In the genomic region with DNA sequence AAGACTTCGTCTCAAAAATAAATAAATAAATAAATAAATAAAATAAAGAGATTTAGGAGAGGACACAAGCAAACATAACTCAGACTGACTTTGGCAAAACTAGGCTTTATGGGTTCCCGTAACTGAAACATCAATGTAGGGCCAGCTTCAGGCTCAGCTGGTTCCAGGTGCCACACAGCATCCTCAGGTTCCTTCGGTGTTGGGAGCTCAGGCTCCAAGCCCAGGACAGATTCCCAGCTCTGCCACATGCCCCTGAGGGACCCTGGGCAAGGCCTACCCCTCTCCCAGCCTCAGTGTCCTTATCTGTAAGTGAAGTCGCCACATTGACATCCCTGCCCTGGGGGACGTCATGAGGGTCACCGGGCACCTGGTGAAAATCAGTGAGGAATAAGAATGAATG, we compare ENCODE assay signal across 18 cellular contexts. TPM values are rescaled to one million over a fixed set of nuclear protein-coding genes. Genes with fewer than 3 reads are reported as not detected.
DNase-seq lines count a peak whose midpoint lies in the region; ATAC-seq, FAIRE-seq and TF ChIP-seq lines count a peak whose summit lies in the region.
"Had no signal": no experiment of that assay in that cellular context is flagged by ENCODE, and none has a peak within 500 bp of the region (broad histone marks: within the 10 kb centered on the region; RNA-seq: fewer than 3 reads in every experiment).

No MANE protein-coding gene starts in this region.

- H3K9me3 ChIP-seq in HepG2 (ENCODE audit: low read length) (no peaks in the 10 kb centered on the region), right lobe of liver (no peaks in the 10 kb centered on the region), neuronal stem cell (replicated peaks in 1 of 2; ENCODE audit: control insufficient read depth in 2 of 2, insufficient read depth in 1 of 2, low read depth in 1 of 2, low read length in 2 of 2) (no peaks in the 10 kb centered on the region), body of pancreas (no peaks in the 10 kb centered on the region)
- H3K9me3 ChIP-seq: BE2C had no signal

- no peak overlapping the region for H2BK12ac ChIP-seq in neuronal stem cell (ENCODE audit: low read length)

- no peaks in the 10 kb centered on the region for H3K36me3 Mint-ChIP-seq in chondrocyte (ENCODE audit: low read depth)
- no peaks in the 10 kb centered on the region for H3K36me3 Mint-ChIP-seq in glutamatergic neuron (ENCODE audit: unreplicated experiment)
- H3K36me3 Mint-ChIP-seq: CD4-positive, CD25-positive, alpha-beta regulatory T cell; CD8-positive, alpha-beta memory T cell; IgD-negative memory B cell had no signal

- POLR2A ChIA-PET in HepG2 (lab: Yijun Ruan, JAX), result interaction anchor here (1.1 kb wide), 1 partner anchor 124 kb away, joined by 4 read pairs; a partner anchor contains a TSS

- FAIRE-seq in HepG2 (lab: Jason Lieb, UNC), result no peak
- FAIRE-seq: H54 had no signal

- no peak overlapping the region for H3K4me3 ChIP-seq in HepG2 (replicated peaks in 1 of 3; ENCODE audit: insufficient read depth in 1 of 3, low read depth in 2 of 3, low read length in 3 of 3)
- no peak overlapping the region for H3K4me3 ChIP-seq in right lobe of liver
- no peak overlapping the region for H3K4me3 ChIP-seq in neuronal stem cell (ENCODE audit: low read length in 2 of 2)
- no peak overlapping the region for H3K4me3 ChIP-seq in body of pancreas
- H3K4me3 ChIP-seq: GM12878, GM23338 had no signal

- TF ChIP-seq EP300 in HepG2 (IDR thresholded peaks at IDR 0.05; ENCODE audit: low read depth in 2 of 2, low read length in 2 of 2), result no peak
- no peak for TF ChIP-seq EP300 in HepG2 (CRISPR knock-in tag; IDR thresholded peaks at IDR 0.05; ENCODE audit: borderline replicate concordance)

- intact Hi-C loops in HepG2 (cut with micrococcal nuclease; ENCODE audit: unreplicated experiment), result loop anchor here (2.0 to 5.0 kb wide), 3 partner anchors 29 to 148 kb away; a partner anchor contains a TSS
- intact Hi-C loops in right lobe of liver (cut with DNase I), result loop anchor here (5.0 to 10.0 kb wide), 3 partner anchors 95 to 215 kb away; a partner anchor contains a TSS
- intact Hi-C loops in body of pancreas (cut with DNase I), result loop anchor here (5.0 to 10.0 kb wide), 2 partner anchors 148 to 215 kb away; a partner anchor contains a TSS

- H3K14ac ChIP-seq in neuronal stem cell (ENCODE audit: low read length), result no peak overlapping the region

- H4K91ac ChIP-seq in neuronal stem cell (ENCODE audit: low read depth, low read length, poor library complexity), result no peak overlapping the region

- H3K9ac ChIP-seq in HepG2 (ENCODE audit: insufficient read depth, low read depth, low read length) (no peak overlapping the region), neuronal stem cell (ENCODE audit: low read depth, low read length, poor library complexity) (no peak overlapping the region)

- H4K20me1 ChIP-seq in HepG2 (ENCODE audit: insufficient read depth, low read length), result no peaks in the 10 kb centered on the region

- BruUV-seq in HepG2 (replicated peaks; lab: Mats Ljungman, UMichigan), result no TSS peak

- H3K4me1 Mint-ChIP-seq in chondrocyte (ENCODE audit: low read depth) (peaks cover 19% of the 10 kb centered on the region), glutamatergic neuron (ENCODE audit: low read depth, unreplicated experiment) (no peaks in the 10 kb centered on the region)
- H3K4me1 Mint-ChIP-seq: GM23338 had no signal

- H3K4me1 ChIP-seq in HepG2 (ENCODE audit: insufficient read depth, low read length), result peaks cover 33% of the 10 kb centered on the region
- H3K4me1 ChIP-seq in right lobe of liver, result no peaks in the 10 kb centered on the region
- peaks cover 0 to 3% of the 10 kb centered on the region in 2 donors for H3K4me1 ChIP-seq in neuronal stem cell (ENCODE audit: control insufficient read depth in 2 of 2, insufficient read depth in 1 of 2, low read depth in 1 of 2, low read length in 2 of 2)
- peaks cover 6% of the 10 kb centered on the region for H3K4me1 ChIP-seq in body of pancreas
- H3K4me1 ChIP-seq: BE2C had no signal

- ATAC-seq in HepG2, result no peak
- no peak for ATAC-seq in right lobe of liver
- ATAC-seq in body of pancreas, result no peak

- no peak overlapping the region for H2BK5ac ChIP-seq in neuronal stem cell (ENCODE audit: low read length)

- TF ChIP-seq POLR2A in HepG2 (IDR thresholded peaks at IDR 0.05; ENCODE audit: insufficient read depth in 1 of 2, low read depth in 2 of 2, low read length in 2 of 2), result no peak
- TF ChIP-seq POLR2A in right lobe of liver (IDR thresholded peaks at IDR 0.05), result no peak
- TF ChIP-seq POLR2A in body of pancreas (IDR thresholded peaks at IDR 0.05), result no peak

- H3K27me3 Mint-ChIP-seq in chondrocyte (ENCODE audit: low read depth) (no peaks in the 10 kb centered on the region), glutamatergic neuron (ENCODE audit: unreplicated experiment) (no peaks in the 10 kb centered on the region)

- H2AFZ ChIP-seq in HepG2 (ENCODE audit: low read length) (no peak overlapping the region), neuronal stem cell (ENCODE audit: low read length) (no peak overlapping the region)
- H2AFZ ChIP-seq: GM23338 had no signal

- H4K8ac ChIP-seq in neuronal stem cell (ENCODE audit: low read depth, low read length), result no peak overlapping the region

- H3K9me3 Mint-ChIP-seq in chondrocyte (ENCODE audit: low read depth), result no peaks in the 10 kb centered on the region
- H3K9me3 Mint-ChIP-seq in glutamatergic neuron (ENCODE audit: unreplicated experiment), result peaks cover 4% of the 10 kb centered on the region
- H3K9me3 Mint-ChIP-seq: CD8-positive, alpha-beta memory T cell; IgD-negative memory B cell had no signal

- H3K4ac ChIP-seq in neuronal stem cell (ENCODE audit: low read length), result no peak overlapping the region

- H3K23ac ChIP-seq in neuronal stem cell (ENCODE audit: low read depth, low read length, poor library complexity), result no peak overlapping the region

- 46% methylated on average over 6 of the region's 6 CpGs for WGBS in HepG2 (ENCODE audit: low lambda C conversion rate)
- WGBS in right lobe of liver (ENCODE audit: insufficient coverage, low coverage, low lambda C conversion rate, missing lambda C conversion rate), result 53% methylated on average over 4 of the region's 6 CpGs
- no CpG with 5 or more reads among the region's 6 CpGs for WGBS in neuronal stem cell (ENCODE audit: extremely low coverage in 2 of 2, insufficient read length in 2 of 2, insufficient replicate concordance in 1 of 2), 2 donors
- 64 to 65% methylated on average over 6 of the region's 6 CpGs for WGBS in body of pancreas, 2 donors

- H2AK5ac ChIP-seq in neuronal stem cell (ENCODE audit: low read depth, low read length), result peak overlapping the region; percentile 1

- no peaks in the 10 kb centered on the region for H3K79me1 ChIP-seq in neuronal stem cell (ENCODE audit: low read depth, low read length)

- CTCF ChIA-PET in HepG2 (lab: Yijun Ruan, JAX; ENCODE audit: low intra/inter-chr PET ratio, low total read pairs), result interaction anchor here (1.2 to 2.4 kb wide), 4 partner anchors 20 to 152 kb away, joined by 5 to 14 read pairs (median 10); a partner anchor contains a TSS

- TF ChIP-seq RAD21 in HepG2 (CRISPR knock-in tag; IDR thresholded peaks at IDR 0.05), result no peak

- no peaks in the 10 kb centered on the region for H3K79me2 ChIP-seq in HepG2 (ENCODE audit: insufficient read depth, low read length)

- no peaks in the 10 kb centered on the region; a peak in 1 of 5 replicates for H3K27me3 ChIP-seq in HepG2 (ENCODE audit: control insufficient read depth in 1 of 2, insufficient read depth in 2 of 2, low read length in 2 of 2)
- no peaks in the 10 kb centered on the region for H3K27me3 ChIP-seq in right lobe of liver
- no peaks in the 10 kb centered on the region for H3K27me3 ChIP-seq in neuronal stem cell (ENCODE audit: control insufficient read depth in 3 of 3, insufficient read depth in 3 of 3, low read depth in 1 of 3, low read length in 3 of 3)
- H3K27me3 ChIP-seq in body of pancreas, result no peaks in the 10 kb centered on the region
- H3K27me3 ChIP-seq: BE2C had no signal

- no peak overlapping the region for H2BK15ac ChIP-seq in neuronal stem cell (ENCODE audit: low read length)

- H2BK120ac ChIP-seq in neuronal stem cell (ENCODE audit: low read depth, low read length), result no peak overlapping the region

- H3K4me3 Mint-ChIP-seq in chondrocyte (ENCODE audit: unreplicated experiment) (no peak overlapping the region), glutamatergic neuron (ENCODE audit: unreplicated experiment) (no peak overlapping the region)
- H3K4me3 Mint-ChIP-seq: IgD-negative memory B cell had no signal

- H3K27ac ChIP-seq in HepG2 (ENCODE audit: extremely low read length, insufficient read depth, low read length), result no peak overlapping the region
- H3K27ac ChIP-seq in right lobe of liver, result no peak overlapping the region
- H3K27ac ChIP-seq in neuronal stem cell (replicated peaks; ENCODE audit: low read length), result no peak overlapping the region
- H3K27ac ChIP-seq in body of pancreas, result no peak overlapping the region

- H3K36me3 ChIP-seq in HepG2 (replicated peaks in 1 of 2; ENCODE audit: control insufficient read depth in 1 of 2, insufficient read depth in 2 of 2, low read length in 2 of 2) (no peaks in the 10 kb centered on the region), right lobe of liver (no peaks in the 10 kb centered on the region), neuronal stem cell (replicated peaks in 1 of 2; ENCODE audit: control insufficient read depth in 2 of 2, insufficient read depth in 2 of 2, low read length in 2 of 2) (no peaks in the 10 kb centered on the region), body of pancreas (replicated peaks in 1 of 2; ENCODE audit: insufficient read depth in 1 of 2, low read depth in 2 of 2) (no peaks in the 10 kb centered on the region)
- H3K36me3 ChIP-seq: BE2C had no signal

- in situ Hi-C loops in HepG2 (cut with HindIII; ENCODE audit: extremely low pct_ligation_motif_present, low pct_unique_long_range_greater_than_20kb), result loop anchor here (5.0 to 10.0 kb wide), 3 partner anchors 85 to 215 kb away; a partner anchor contains a TSS

- no peak overlapping the region for H3K18ac ChIP-seq in neuronal stem cell (ENCODE audit: low read length)

- DNase-seq in HepG2 (ENCODE audit: low spot score) (no peak), right lobe of liver (no peak), chondrocyte (ENCODE audit: low spot score) (no peak), neuronal stem cell (ENCODE audit: low spot score) (no peak), NCI-H146 (lab: John Stamatoyannopoulos, UW) (no peak), body of pancreas (no peak), glutamatergic neuron (no peak)
- DNase-seq: DMS 273 treated with DMSO at 0.1 percent for 48 hours had no signal

- peak overlapping the region; percentile 27 for H3K27ac Mint-ChIP-seq in chondrocyte (ENCODE audit: unreplicated experiment)
- H3K27ac Mint-ChIP-seq in glutamatergic neuron (ENCODE audit: unreplicated experiment), result no peak overlapping the region
- H3K27ac Mint-ChIP-seq: GM23338 had no signal

- TF ChIP-seq CTCF in HepG2 (CRISPR knock-in tag; IDR thresholded peaks at IDR 0.05) (no peak), right lobe of liver (IDR thresholded peaks at IDR 0.05) (no peak), chondrocyte (IDR thresholded peaks at IDR 0.05) (no peak), body of pancreas (IDR thresholded peaks at IDR 0.05) (no peak), glutamatergic neuron (IDR thresholded peaks at IDR 0.05; ENCODE audit: partially characterized antibody, unreplicated experiment) (no peak)

- no peak overlapping the region for H3K4me2 ChIP-seq in HepG2 (ENCODE audit: low read depth, low read length)
- no peak overlapping the region for H3K4me2 ChIP-seq in neuronal stem cell (ENCODE audit: insufficient read depth, low read length, poor library complexity, severe bottlenecking)
- H3K4me2 ChIP-seq: GM23338 had no signal

RNA-seq across cellular contexts. Expression of a gene that starts 18.7 kb away (rescaled TPM):
- total RNA-seq in HepG2 (2016; rRNA removed; fragmentation: Illumina TruSeq; extraction: Trizol) (1.1 and 1.3 TPM in 2 replicates), right lobe of liver (under 1 TPM in 1 of 6 experiments, not detected in 5; 0.09 TPM), chondrocyte (1.5 to 2.2 TPM (median 1.6 TPM) in 3 replicates), body of pancreas (1 to 10 TPM in 1 of 2 donors, under 1 TPM in 1; 0.99 to 3.4 TPM), glutamatergic neuron (ENCODE audit: unreplicated experiment) (1.1 TPM)
- total RNA-seq in HepG2 (2016; cell fraction: cytosol; rRNA removed; fragmentation: Illumina TruSeq; extraction: Trizol; ENCODE audit: low read depth), result 0.30 and 0.35 TPM in 2 replicates
- total RNA-seq in HepG2 (2016; cell fraction: insoluble cytoplasmic fraction; rRNA removed; fragmentation: Illumina TruSeq; extraction: Trizol), result 0.77 and 1.3 TPM in 2 replicates
- 0.77 and 0.96 TPM in 2 replicates for total RNA-seq in HepG2 (2016; cell fraction: membrane; rRNA removed; fragmentation: Illumina TruSeq; extraction: Trizol)
- total RNA-seq in HepG2 (2016; cell fraction: nucleus; rRNA removed; fragmentation: Illumina TruSeq; extraction: Trizol), result 0.78 and 0.99 TPM in 2 replicates
- polyA plus RNA-seq in HepG2 (2011; rRNA removed), result 0.67 and 0.71 TPM in 2 replicates
- 0.53 and 0.71 TPM in 2 replicates for polyA plus RNA-seq in HepG2 (2011; cell fraction: cytosol; rRNA removed)
- polyA plus RNA-seq in HepG2 (2011; cell fraction: nucleus; rRNA removed), result 0.81 and 0.85 TPM in 2 replicates
- 2.1 and 3.1 TPM in 2 replicates for polyA plus RNA-seq in HepG2 (2012)
- 0.23 and 0.32 TPM in 2 replicates for polyA plus RNA-seq in HepG2 (2016; cell fraction: cytosol; fragmentation: Illumina TruSeq; extraction: Trizol; ENCODE audit: low read depth)
- polyA plus RNA-seq in HepG2 (2016; cell fraction: insoluble cytoplasmic fraction; fragmentation: Illumina TruSeq; extraction: Trizol; ENCODE audit: low read depth), result 1.2 and 1.5 TPM in 2 replicates
- 0.40 and 0.79 TPM in 2 replicates for polyA plus RNA-seq in HepG2 (2016; cell fraction: membrane; fragmentation: Illumina TruSeq; extraction: Trizol; ENCODE audit: low read depth)
- polyA plus RNA-seq in HepG2 (2016; cell fraction: nucleus; fragmentation: Illumina TruSeq; extraction: Trizol; ENCODE audit: insufficient read depth, low read depth), result 1.2 and 1.6 TPM in 2 replicates
- polyA minus RNA-seq in HepG2 (2011; rRNA and poly(A)+ RNA removed; ENCODE audit: low replicate concordance), result 1.2 and 37.0 TPM in 2 replicates
- 0.62 and 0.99 TPM in 2 replicates for polyA minus RNA-seq in HepG2 (2011; cell fraction: cytosol; rRNA and poly(A)+ RNA removed)
- polyA minus RNA-seq in HepG2 (2011; cell fraction: nucleus; rRNA and poly(A)+ RNA removed), result 0.37 and 0.39 TPM in 2 replicates
- polyA plus RNA-seq in neuronal stem cell (2013, experiment 1 of 2), result 0.11 TPM
- polyA plus RNA-seq in neuronal stem cell (2013, experiment 2 of 2), result 0.07 TPM
- total RNA-seq: CD4-positive, CD25-positive, alpha-beta regulatory T cell; CD8-positive, alpha-beta memory T cell; GM12878 had no signal
- polyA plus RNA-seq: CD4-positive, CD25-positive, alpha-beta regulatory T cell; CD8-positive, alpha-beta memory T cell; GM12878; IgD-negative memory B cell had no signal

RNA-seq across cellular contexts. Expression of a gene that starts 27.6 kb away (rescaled TPM):
- 188 and 195 TPM in 2 replicates for total RNA-seq in HepG2 (2016; rRNA removed; fragmentation: Illumina TruSeq; extraction: Trizol)
- 49.8 and 51.1 TPM in 2 replicates for total RNA-seq in HepG2 (2016; cell fraction: cytosol; rRNA removed; fragmentation: Illumina TruSeq; extraction: Trizol; ENCODE audit: low read depth)
- 161 and 198 TPM in 2 replicates for total RNA-seq in HepG2 (2016; cell fraction: insoluble cytoplasmic fraction; rRNA removed; fragmentation: Illumina TruSeq; extraction: Trizol)
- total RNA-seq in HepG2 (2016; cell fraction: membrane; rRNA removed; fragmentation: Illumina TruSeq; extraction: Trizol), result 106 and 109 TPM in 2 replicates
- total RNA-seq in HepG2 (2016; cell fraction: nucleus; rRNA removed; fragmentation: Illumina TruSeq; extraction: Trizol), result 117 and 125 TPM in 2 replicates
- polyA plus RNA-seq in HepG2 (2011; rRNA removed), result 288 and 314 TPM in 2 replicates
- 80.5 and 107 TPM in 2 replicates for polyA plus RNA-seq in HepG2 (2011; cell fraction: cytosol; rRNA removed)
- polyA plus RNA-seq in HepG2 (2011; cell fraction: nucleus; rRNA removed), result 339 and 475 TPM in 2 replicates
- polyA plus RNA-seq in HepG2 (2012), result 291 and 347 TPM in 2 replicates
- 51.1 and 55.1 TPM in 2 replicates for polyA plus RNA-seq in HepG2 (2016; cell fraction: cytosol; fragmentation: Illumina TruSeq; extraction: Trizol; ENCODE audit: low read depth)
- polyA plus RNA-seq in HepG2 (2016; cell fraction: insoluble cytoplasmic fraction; fragmentation: Illumina TruSeq; extraction: Trizol; ENCODE audit: low read depth), result 208 and 235 TPM in 2 replicates
- polyA plus RNA-seq in HepG2 (2016; cell fraction: membrane; fragmentation: Illumina TruSeq; extraction: Trizol; ENCODE audit: low read depth), result 112 TPM in 2 replicates
- 264 and 280 TPM in 2 replicates for polyA plus RNA-seq in HepG2 (2016; cell fraction: nucleus; fragmentation: Illumina TruSeq; extraction: Trizol; ENCODE audit: insufficient read depth, low read depth)
- polyA minus RNA-seq in HepG2 (2011; rRNA and poly(A)+ RNA removed; ENCODE audit: low replicate concordance), result 302 and 434 TPM in 2 replicates
- 155 and 182 TPM in 2 replicates for polyA minus RNA-seq in HepG2 (2011; cell fraction: cytosol; rRNA and poly(A)+ RNA removed)
- 142 and 164 TPM in 2 replicates for polyA minus RNA-seq in HepG2 (2011; cell fraction: nucleus; rRNA and poly(A)+ RNA removed)
- 100 to 1,000 TPM in 5 of 6 experiments, 10 to 100 TPM in 1; 91.1 to 150 (median 129) TPM for total RNA-seq in right lobe of liver
- total RNA-seq in chondrocyte, result 281 to 343 TPM (median 285 TPM) in 3 replicates
- polyA plus RNA-seq in neuronal stem cell (2013, experiment 1 of 2), result 412 TPM
- 415 TPM for polyA plus RNA-seq in neuronal stem cell (2013, experiment 2 of 2)
- 100 to 1,000 TPM in 1 of 2 donors, 10 to 100 TPM in 1; 78.9 to 100 TPM for total RNA-seq in body of pancreas
- total RNA-seq in glutamatergic neuron (ENCODE audit: unreplicated experiment), result 244 TPM

RNA-seq across cellular contexts. Expression of a gene that starts 52.1 kb away (rescaled TPM):
- total RNA-seq in HepG2 (2016; rRNA removed; fragmentation: Illumina TruSeq; extraction: Trizol) (0.07 TPM in 1 of 2 replicates, not detected in the other), right lobe of liver (not detected), chondrocyte (5.4 to 6.8 TPM (median 6.0 TPM) in 3 replicates), body of pancreas (not detected), glutamatergic neuron (ENCODE audit: unreplicated experiment) (392 TPM)
- not detected in 2 replicates for total RNA-seq in HepG2 (2016; cell fraction: cytosol; rRNA removed; fragmentation: Illumina TruSeq; extraction: Trizol; ENCODE audit: low read depth)
- 0.09 TPM in 1 of 2 replicates, not detected in the other for total RNA-seq in HepG2 (2016; cell fraction: insoluble cytoplasmic fraction; rRNA removed; fragmentation: Illumina TruSeq; extraction: Trizol)
- total RNA-seq in HepG2 (2016; cell fraction: membrane; rRNA removed; fragmentation: Illumina TruSeq; extraction: Trizol), result not detected in 2 replicates
- not detected in 2 replicates for total RNA-seq in HepG2 (2016; cell fraction: nucleus; rRNA removed; fragmentation: Illumina TruSeq; extraction: Trizol)
- 0.16 and 0.17 TPM in 2 replicates for polyA plus RNA-seq in HepG2 (2011; rRNA removed)
- polyA plus RNA-seq in HepG2 (2011; cell fraction: cytosol; rRNA removed), result 0.14 and 0.19 TPM in 2 replicates
- polyA plus RNA-seq in HepG2 (2011; cell fraction: nucleus; rRNA removed), result 0.19 and 0.34 TPM in 2 replicates
- polyA plus RNA-seq in HepG2 (2012), result 0.27 TPM in 1 of 2 replicates, not detected in the other
- polyA plus RNA-seq in HepG2 (2016; cell fraction: cytosol; fragmentation: Illumina TruSeq; extraction: Trizol; ENCODE audit: low read depth), result not detected in 2 replicates
- not detected in 2 replicates for polyA plus RNA-seq in HepG2 (2016; cell fraction: insoluble cytoplasmic fraction; fragmentation: Illumina TruSeq; extraction: Trizol; ENCODE audit: low read depth)
- not detected in 2 replicates for polyA plus RNA-seq in HepG2 (2016; cell fraction: membrane; fragmentation: Illumina TruSeq; extraction: Trizol; ENCODE audit: low read depth)
- not detected in 2 replicates for polyA plus RNA-seq in HepG2 (2016; cell fraction: nucleus; fragmentation: Illumina TruSeq; extraction: Trizol; ENCODE audit: insufficient read depth, low read depth)
- polyA minus RNA-seq in HepG2 (2011; rRNA and poly(A)+ RNA removed; ENCODE audit: low replicate concordance), result 0.16 and 0.22 TPM in 2 replicates
- not detected in 2 replicates for polyA minus RNA-seq in HepG2 (2011; cell fraction: cytosol; rRNA and poly(A)+ RNA removed)
- polyA minus RNA-seq in HepG2 (2011; cell fraction: nucleus; rRNA and poly(A)+ RNA removed), result not detected in 2 replicates
- 56.3 TPM for polyA plus RNA-seq in neuronal stem cell (2013, experiment 1 of 2)
- polyA plus RNA-seq in neuronal stem cell (2013, experiment 2 of 2), result 54.0 TPM
- total RNA-seq: CD4-positive, CD25-positive, alpha-beta regulatory T cell; CD8-positive, alpha-beta memory T cell; GM12878; HT-29 had no signal
- polyA plus RNA-seq: CD4-positive, CD25-positive, alpha-beta regulatory T cell; CD8-positive, alpha-beta memory T cell; IgD-negative memory B cell had no signal

RNA-seq across cellular contexts. Expression of a gene that starts 58.0 kb away (rescaled TPM):
- total RNA-seq in HepG2 (2016; rRNA removed; fragmentation: Illumina TruSeq; extraction: Trizol) (not detected in 2 replicates), right lobe of liver (1 to 10 TPM in 2 of 6 experiments, under 1 TPM in 1, not detected in 3; 0.15 to 3.6 (median 1.8) TPM), chondrocyte (0.37 to 0.51 TPM in 2 of 3 replicates, not detected in the other), body of pancreas (under 1 TPM in 1 of 2 donors, not detected in 1; 0.26 TPM), glutamatergic neuron (ENCODE audit: unreplicated experiment) (2.2 TPM)
- not detected in 2 replicates for total RNA-seq in HepG2 (2016; cell fraction: cytosol; rRNA removed; fragmentation: Illumina TruSeq; extraction: Trizol; ENCODE audit: low read depth)
- total RNA-seq in HepG2 (2016; cell fraction: insoluble cytoplasmic fraction; rRNA removed; fragmentation: Illumina TruSeq; extraction: Trizol), result not detected in 2 replicates
- not detected in 2 replicates for total RNA-seq in HepG2 (2016; cell fraction: membrane; rRNA removed; fragmentation: Illumina TruSeq; extraction: Trizol)
- not detected in 2 replicates for total RNA-seq in HepG2 (2016; cell fraction: nucleus; rRNA removed; fragmentation: Illumina TruSeq; extraction: Trizol)
- 0.08 TPM in 1 of 2 replicates, not detected in the other for polyA plus RNA-seq in HepG2 (2011; rRNA removed)
- polyA plus RNA-seq in HepG2 (2011; cell fraction: cytosol; rRNA removed), result not detected in 2 replicates
- not detected in 2 replicates for polyA plus RNA-seq in HepG2 (2011; cell fraction: nucleus; rRNA removed)
- not detected in 2 replicates for polyA plus RNA-seq in HepG2 (2012)
- polyA plus RNA-seq in HepG2 (2016; cell fraction: cytosol; fragmentation: Illumina TruSeq; extraction: Trizol; ENCODE audit: low read depth), result not detected in 2 replicates
- not detected in 2 replicates for polyA plus RNA-seq in HepG2 (2016; cell fraction: insoluble cytoplasmic fraction; fragmentation: Illumina TruSeq; extraction: Trizol; ENCODE audit: low read depth)
- polyA plus RNA-seq in HepG2 (2016; cell fraction: membrane; fragmentation: Illumina TruSeq; extraction: Trizol; ENCODE audit: low read depth), result not detected in 2 replicates
- not detected in 2 replicates for polyA plus RNA-seq in HepG2 (2016; cell fraction: nucleus; fragmentation: Illumina TruSeq; extraction: Trizol; ENCODE audit: insufficient read depth, low read depth)
- polyA minus RNA-seq in HepG2 (2011; rRNA and poly(A)+ RNA removed; ENCODE audit: low replicate concordance), result not detected in 2 replicates
- polyA minus RNA-seq in HepG2 (2011; cell fraction: cytosol; rRNA and poly(A)+ RNA removed), result not detected in 2 replicates
- polyA minus RNA-seq in HepG2 (2011; cell fraction: nucleus; rRNA and poly(A)+ RNA removed), result not detected in 2 replicates
- polyA plus RNA-seq in neuronal stem cell (2013, experiment 1 of 2), result 1.2 TPM
- 1.3 TPM for polyA plus RNA-seq in neuronal stem cell (2013, experiment 2 of 2)
- total RNA-seq: A172; CD8-positive, alpha-beta memory T cell; G401; GM12878; HT-29 had no signal
- polyA plus RNA-seq: CD4-positive, CD25-positive, alpha-beta regulatory T cell; CD8-positive, alpha-beta memory T cell; GM12878; IgD-negative memory B cell had no signal

Comparison
In these comparisons a context has a peak if more than half of its experiments do, and no peak if none do; other contexts are left out.
1. RNA of a gene that starts 52.1 kb away (total RNA-seq): 392 TPM in glutamatergic neuron (single experiment); 5.4 to 6.8 TPM in chondrocyte, 0.07 to 0.09 TPM in HepG2, not detected in right lobe of liver and not detected in body of pancreas; every median in the first group is over 10 times any median in the second.